Comparison of ENCODE assay signal across 18 cellular contexts in the genomic region with DNA sequence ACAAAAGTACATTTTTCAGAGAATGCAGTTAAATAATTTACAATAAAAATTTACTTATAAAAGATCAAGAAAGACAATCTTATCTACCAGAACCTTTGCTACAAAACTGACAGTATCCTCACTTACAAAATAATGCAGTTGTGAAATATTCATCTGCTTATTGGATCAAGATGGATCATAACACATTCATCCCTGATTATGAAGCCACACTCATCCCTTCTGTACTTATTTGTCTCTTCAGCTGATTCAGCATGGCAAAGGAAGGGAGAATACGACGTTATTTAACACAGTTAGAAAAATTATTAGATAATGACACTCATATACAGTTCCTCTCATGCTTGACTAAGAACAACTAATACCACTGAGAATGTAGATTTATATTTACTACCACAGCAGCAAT.
"Had no signal": no experiment of that assay in that cellular context is flagged by ENCODE, and none has a peak within 500 bp of the region (broad histone marks: within the 10 kb centered on the region; RNA-seq: fewer than 3 reads in every experiment).

No MANE protein-coding gene starts in this region.

- H3K4me3 ChIP-seq: coronary artery, dorsolateral prefrontal cortex, hepatocyte, lung, mucosa of descending colon, skin epidermis had no signal

- H3K4me2 ChIP-seq: hepatocyte had no signal

- H3K27ac ChIP-seq: coronary artery, hepatocyte had no signal

- ATAC-seq: left colon; left ventricle myocardium superior; mucosa of descending colon; naive thymus-derived CD8-positive, alpha-beta T cell; sciatic nerve had no signal

- H3K9me3 ChIP-seq: mucosa of descending colon had no signal

- DNase-seq: dorsolateral prefrontal cortex; effector CD8-positive, alpha-beta T cell; foreskin melanocyte; head of caudate nucleus; left colon; left ventricle myocardium superior; mucosa of descending colon; naive thymus-derived CD8-positive, alpha-beta T cell; posterior cingulate gyrus; stimulated activated CD4-positive, alpha-beta T cell treated with anti-CD3 and anti-CD28 coated beads, Interleukin-12 subunit alpha, Interleukin-12 subunit beta, amount 100 ng/mL, for 4 hours; stimulated activated CD4-positive, alpha-beta T cell treated with anti-CD3 and anti-CD28 coated beads, Interleukin-2, amount 100 ng/mL, for 48 hours; stimulated activated naive CD4-positive, alpha-beta T cell treated with Interleukin-2 at 50 U/mL for 16 hours; trophoblast cell had no signal

- H3K27me3 ChIP-seq: dorsolateral prefrontal cortex, hepatocyte had no signal

- H2AFZ ChIP-seq: hepatocyte had no signal
